ENCODE assay signal across 10 cellular contexts in the genomic region with DNA sequence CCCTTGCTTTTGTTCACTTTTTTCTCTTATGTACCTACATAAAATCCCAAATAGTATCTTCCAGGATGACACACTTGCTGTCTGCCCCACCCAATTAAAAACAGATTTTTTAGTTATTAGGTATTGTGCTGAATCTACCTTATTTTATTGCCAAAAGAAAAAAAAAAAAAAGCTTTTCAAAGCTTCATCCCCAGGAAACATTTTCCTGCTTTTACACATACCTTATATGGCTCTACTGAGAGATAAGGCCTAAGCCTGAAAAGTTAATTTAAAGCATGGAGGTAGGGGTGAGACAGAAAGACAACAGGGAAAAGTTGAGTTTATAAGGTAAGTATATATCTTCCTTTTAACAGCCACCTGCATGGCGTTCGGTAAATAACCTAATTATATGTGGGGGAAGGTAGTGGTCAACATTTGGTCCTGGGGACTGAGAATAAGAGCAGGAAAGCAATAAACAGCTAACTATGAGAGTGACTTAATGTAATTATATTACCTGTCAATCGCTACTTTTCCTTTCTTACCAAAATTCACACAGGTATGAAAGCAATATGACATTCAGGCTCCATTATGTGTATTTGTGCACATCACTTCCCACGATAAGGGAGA. TPM values are rescaled to one million over a fixed set of nuclear protein-coding genes. Genes with fewer than 3 reads are reported as not detected.
DNase-seq lines count a peak whose midpoint lies in the region; ATAC-seq and TF ChIP-seq lines count a peak whose summit lies in the region.
"Had no signal": no experiment of that assay in that cellular context is flagged by ENCODE, and none has a peak within 500 bp of the region (broad histone marks: within the 10 kb centered on the region; RNA-seq: fewer than 3 reads in every experiment).

No MANE protein-coding gene starts in this region.

- no peaks in the 10 kb centered on the region for H3K36me3 ChIP-seq in breast epithelium

- TF ChIP-seq POLR2A in breast epithelium (IDR thresholded peaks at IDR 0.05) = no peak

- no peak for ATAC-seq in HG02588 (IDR thresholded peaks at IDR 0.05; ENCODE audit: unreplicated experiment)
- ATAC-seq: heart left ventricle had no signal

- H3K27me3 ChIP-seq in breast epithelium = no peaks in the 10 kb centered on the region
- H3K27me3 ChIP-seq: heart left ventricle had no signal

- CTCF ChIA-PET in MCF 10A (lab: Yijun Ruan, JAX) = interaction anchor here (1.0 kb wide), 1 partner anchor 44 kb away, joined by 3 read pairs; no protein-coding TSS in a partner anchor

- no peak overlapping the region for H3K4me3 ChIP-seq in breast epithelium

- DNase-seq in MCF 10A (ENCODE audit: unreplicated experiment) = no peak
- DNase-seq in breast epithelium (ENCODE audit: low spot score in 2 of 2) = no peak
- DNase-seq in activated T-helper 1 cell treated with anti-CD3 and anti-CD28 coated beads, Interleukin-12 subunit alpha, Interleukin-12 subunit beta, Interleukin-2, Interleukin-4 antibody, amounts not matched to agents 30 ng/mL and 10 ng/mL and 1 ng/mL, durations not matched to agents 14 hours and 24 hours and 36 hours (ENCODE audit: low spot score) = peak; percentile 0
- DNase-seq in immature natural killer cell = no peak
- no peak for DNase-seq in type B pancreatic cell (ENCODE audit: extremely low spot score, unreplicated experiment)
- no peak for DNase-seq in iPS-NIHi11 (ENCODE audit: low spot score)
- DNase-seq in NCI-H1048 (lab: John Stamatoyannopoulos, UW) = no peak
- DNase-seq: heart left ventricle, NCI-H2227 treated with DMSO at 0.1 percent for 48 hours had no signal

- peaks cover 10% of the 10 kb centered on the region for H3K36me3 Mint-ChIP-seq in MCF 10A (ENCODE audit: insufficient read depth, unreplicated experiment)
- H3K36me3 Mint-ChIP-seq in activated T-helper 1 cell treated with anti-CD3 and anti-CD28 coated beads, Interleukin-12 subunit alpha, Interleukin-12 subunit beta, Interleukin-2, Interleukin-4 antibody, amounts not matched to agents 30 ng/mL and 10 ng/mL and 1 ng/mL, durations not matched to agents 14 hours and 24 hours and 36 hours (ENCODE audit: low read depth) = peaks cover 29% of the 10 kb centered on the region
- peaks cover 0 to 8% (median 0%) of the 10 kb centered on the region in 3 donors for H3K36me3 Mint-ChIP-seq in immature natural killer cell
- H3K36me3 Mint-ChIP-seq in type B pancreatic cell = peaks cover 14% of the 10 kb centered on the region

- POLR2A ChIA-PET in MCF 10A (lab: Yijun Ruan, JAX) = interaction anchor here (0.6 to 7.9 kb wide), 11 partner anchors 32 to 1439 kb away, joined by 3 to 632 read pairs (median 9); a partner anchor contains a TSS

- intact Hi-C loops in MCF 10A (cut with micrococcal nuclease) = no loop called here
- intact Hi-C loops in breast epithelium (cut with DNase I; ENCODE audit: low total_unique reads) = no loop called here
- intact Hi-C loops in activated T-helper 1 cell treated with anti-CD3 and anti-CD28 coated beads, Interleukin-12 subunit alpha, Interleukin-12 subunit beta, Interleukin-2, Interleukin-4 antibody, amounts not matched to agents 30 ng/mL and 10 ng/mL and 1 ng/mL, durations not matched to agents 14 hours and 24 hours and 36 hours (cut with micrococcal nuclease) = no loop called here

- H3K4me1 ChIP-seq in breast epithelium = peaks cover 6 to 8% of the 10 kb centered on the region in 2 donors

- H3K27ac Mint-ChIP-seq in MCF 10A (ENCODE audit: low read depth, unreplicated experiment) (peak overlapping the region; percentile 65), immature natural killer cell (peak overlapping the region; percentile 44 to 91 (median 68)), type B pancreatic cell (peak overlapping the region; percentile 62)
- H3K27ac Mint-ChIP-seq in activated T-helper 1 cell treated with anti-CD3 and anti-CD28 coated beads, Interleukin-12 subunit alpha, Interleukin-12 subunit beta, Interleukin-2, Interleukin-4 antibody, amounts not matched to agents 30 ng/mL and 10 ng/mL and 1 ng/mL, durations not matched to agents 14 hours and 24 hours and 36 hours = peak overlapping the region; percentile 79

- H3K27ac ChIP-seq in breast epithelium = peak overlapping the region in 1 of 2 donors; percentile 75

- H3K4me3 Mint-ChIP-seq in MCF 10A (ENCODE audit: unreplicated experiment) (peak overlapping the region; percentile 93), immature natural killer cell (peak overlapping the region; percentile 2 to 90 (median 21)), type B pancreatic cell (peak overlapping the region; percentile 77)
- peak overlapping the region; percentile 91 for H3K4me3 Mint-ChIP-seq in activated T-helper 1 cell treated with anti-CD3 and anti-CD28 coated beads, Interleukin-12 subunit alpha, Interleukin-12 subunit beta, Interleukin-2, Interleukin-4 antibody, amounts not matched to agents 30 ng/mL and 10 ng/mL and 1 ng/mL, durations not matched to agents 14 hours and 24 hours and 36 hours

- H3K9me3 Mint-ChIP-seq in MCF 10A (ENCODE audit: unreplicated experiment) (no peaks in the 10 kb centered on the region), immature natural killer cell (no peaks in the 10 kb centered on the region), type B pancreatic cell (no peaks in the 10 kb centered on the region)
- no peaks in the 10 kb centered on the region for H3K9me3 Mint-ChIP-seq in activated T-helper 1 cell treated with anti-CD3 and anti-CD28 coated beads, Interleukin-12 subunit alpha, Interleukin-12 subunit beta, Interleukin-2, Interleukin-4 antibody, amounts not matched to agents 30 ng/mL and 10 ng/mL and 1 ng/mL, durations not matched to agents 14 hours and 24 hours and 36 hours

- H3K9me3 ChIP-seq in breast epithelium = no peaks in the 10 kb centered on the region
- H3K9me3 ChIP-seq: heart left ventricle had no signal

- BruUV-seq in MCF 10A (replicated peaks; lab: Mats Ljungman, UMichigan) = no TSS peak

- H3K27me3 Mint-ChIP-seq in MCF 10A (ENCODE audit: insufficient read depth, unreplicated experiment) (no peaks in the 10 kb centered on the region), immature natural killer cell (ENCODE audit: low read depth in 3 of 3) (peaks cover under 1 to 4% (median 3%) of the 10 kb centered on the region in 3 donors), type B pancreatic cell (no peaks in the 10 kb centered on the region)
- no peaks in the 10 kb centered on the region for H3K27me3 Mint-ChIP-seq in activated T-helper 1 cell treated with anti-CD3 and anti-CD28 coated beads, Interleukin-12 subunit alpha, Interleukin-12 subunit beta, Interleukin-2, Interleukin-4 antibody, amounts not matched to agents 30 ng/mL and 10 ng/mL and 1 ng/mL, durations not matched to agents 14 hours and 24 hours and 36 hours (ENCODE audit: insufficient read depth)

- TF ChIP-seq CTCF in MCF 10A (IDR thresholded peaks at IDR 0.05; ENCODE audit: unreplicated experiment) (no peak), breast epithelium (IDR thresholded peaks at IDR 0.05) (no peak), type B pancreatic cell (conservative IDR thresholded peaks at IDR 0.05) (no peak)

- peaks cover 58% of the 10 kb centered on the region for H3K4me1 Mint-ChIP-seq in MCF 10A (ENCODE audit: insufficient read depth, unreplicated experiment)
- H3K4me1 Mint-ChIP-seq in activated T-helper 1 cell treated with anti-CD3 and anti-CD28 coated beads, Interleukin-12 subunit alpha, Interleukin-12 subunit beta, Interleukin-2, Interleukin-4 antibody, amounts not matched to agents 30 ng/mL and 10 ng/mL and 1 ng/mL, durations not matched to agents 14 hours and 24 hours and 36 hours (ENCODE audit: low read depth) = peaks cover 63% of the 10 kb centered on the region
- H3K4me1 Mint-ChIP-seq in immature natural killer cell = peaks cover 53 to 66% of the 10 kb centered on the region in 2 donors
- H3K4me1 Mint-ChIP-seq in type B pancreatic cell (ENCODE audit: unreplicated experiment) = peaks cover 43% of the 10 kb centered on the region

RNA-seq across cellular contexts. Expression of a gene that starts 54.6 kb away (rescaled TPM):
- total RNA-seq in MCF 10A (2022) (17.4 and 22.4 TPM in 2 replicates), breast epithelium (10 to 100 TPM; 29.5 to 34.0 (median 33.4) TPM), type B pancreatic cell (ENCODE audit: low replicate concordance) (15.6 and 20.1 TPM in 2 replicates)
- 23.9 and 24.3 TPM in 2 replicates for total RNA-seq in activated T-helper 1 cell treated with anti-CD3 and anti-CD28 coated beads, Interleukin-12 subunit alpha, Interleukin-12 subunit beta, Interleukin-2, Interleukin-4 antibody, amounts not matched to agents 30 ng/mL and 10 ng/mL and 1 ng/mL, durations not matched to agents 14 hours and 24 hours and 36 hours
- 10 to 100 TPM; 12.6 to 35.2 (median 30.4) TPM for polyA plus RNA-seq in immature natural killer cell

Comparison
In these comparisons a context has a peak if more than half of its experiments do, and no peak if none do; other contexts are left out.
1. H3K4me3 Mint-ChIP-seq: peak in every context shown above with its lines; median percentile 93 in MCF 10A; 91 in activated T-helper 1 cell treated with anti-CD3 and anti-CD28 coated beads, Interleukin-12 subunit alpha, Interleukin-12 subunit beta, Interleukin-2, Interleukin-4 antibody, amounts not matched to agents 30 ng/mL and 10 ng/mL and 1 ng/mL, durations not matched to agents 14 hours and 24 hours and 36 hours; 77 in type B pancreatic cell; 21 in immature natural killer cell.